10 cellular contexts compared by ENCODE assay signal in genomic region chr15:82128401-82129143, GRCh38.
DNase-seq lines count a peak whose midpoint lies in the region; ATAC-seq and TF ChIP-seq lines count a peak whose summit lies in the region.
"Had no signal": no experiment of that assay in that cellular context is flagged by ENCODE, and none has a peak within 500 bp of the region (broad histone marks: within the 10 kb centered on the region; RNA-seq: fewer than 3 reads in every experiment).

No MANE protein-coding gene starts in this region.

- H3K36me3 Mint-ChIP-seq in chondrocyte (ENCODE audit: low read depth), result peaks cover 3% of the 10 kb centered on the region

- peak; percentile 73 for ATAC-seq in GM21360 (IDR thresholded peaks at IDR 0.05; ENCODE audit: unreplicated experiment)

- POLR2A ChIA-PET in AG04450 (lab: Yijun Ruan, JAX), result interaction anchor here (1.1 kb wide), 1 partner anchor 50 kb away, joined by 3 read pairs; no protein-coding TSS in a partner anchor

- CTCF ChIA-PET in AG04450 (lab: Charles Lee), result interaction anchor here (0.7 to 2.3 kb wide), 2 partner anchors 12 to 189 kb away, joined by 4 to 10 read pairs; no protein-coding TSS in a partner anchor

- H3K27me3 Mint-ChIP-seq in chondrocyte (ENCODE audit: low read depth), result no peaks in the 10 kb centered on the region
- H3K27me3 Mint-ChIP-seq: B cell had no signal

- peak overlapping the region; percentile 2 for H3K27ac ChIP-seq in AG04450 (ENCODE audit: low read depth, low read length)
- H3K27ac ChIP-seq in substantia nigra (ENCODE audit: low read depth, low read length, poor library complexity, severe bottlenecking), result no peak overlapping the region

- no peaks in the 10 kb centered on the region for H3K27me3 ChIP-seq in AG04450 (ENCODE audit: control insufficient read depth, insufficient read depth, low read length)

- peaks cover 80% of the 10 kb centered on the region for H3K4me1 Mint-ChIP-seq in chondrocyte (ENCODE audit: low read depth)
- H3K4me1 Mint-ChIP-seq: B cell had no signal

- no peaks in the 10 kb centered on the region for H3K9me3 ChIP-seq in AG04450 (ENCODE audit: control insufficient read depth, insufficient read depth, low read length)
- H3K9me3 ChIP-seq: HAP-1 had no signal

- no peaks in the 10 kb centered on the region for H3K9me3 Mint-ChIP-seq in chondrocyte (ENCODE audit: low read depth)

- peak overlapping the region; percentile 94 for H3K27ac Mint-ChIP-seq in chondrocyte (ENCODE audit: unreplicated experiment)
- H3K27ac Mint-ChIP-seq: B cell had no signal

- no peak overlapping the region for H3K4me3 Mint-ChIP-seq in chondrocyte (ENCODE audit: unreplicated experiment)
- H3K4me3 Mint-ChIP-seq: B cell had no signal

- TF ChIP-seq CTCF in AG04450 (IDR thresholded peaks at IDR 0.05; ENCODE audit: low read depth, low read length), result no peak
- no peak for TF ChIP-seq CTCF in chondrocyte (IDR thresholded peaks at IDR 0.05)

- no peak overlapping the region for H3K4me3 ChIP-seq in AG04450 (ENCODE audit: low read depth, low read length)
- H3K4me3 ChIP-seq: HAP-1 had no signal

- DNase-seq in AG04450 (ENCODE audit: low read depth, low spot score) (no peak), Kasumi-1 (lab: John Stamatoyannopoulos, UW) (peak; percentile 59 to 64), chondrocyte (ENCODE audit: low spot score) (no peak), SK-N-DZ (ENCODE audit: low spot score) (no peak), 8988T (no peak), substantia nigra (lab: John Stamatoyannopoulos, UW) (no peak), NCI-H187 (lab: John Stamatoyannopoulos, UW) (no peak)

Comparison
In these comparisons a context has a peak if more than half of its experiments do, and no peak if none do; other contexts are left out.
1. DNase-seq: peak in Kasumi-1 (2 of 2); none in AG04450 (single experiment), chondrocyte (single experiment), SK-N-DZ (single experiment), 8988T (single experiment), substantia nigra (0 of 49) and NCI-H187 (0 of 2).